1 cellular context compared by ENCODE assay signal in genomic region chr11:57456960-57457642, GRCh38.
A peak's percentile ranks its signal among the peaks of the same experiment; 100 is the strongest.
TF ChIP-seq lines count a peak whose summit lies in the region.

No MANE protein-coding gene starts in this region.

TF ChIP-seq in HepG2, 621 proteins besides CTCF, POLR2A, EP300 and RAD21 (continues in another document):
- peak; percentile 56 for TF ChIP-seq ARID5B (CRISPR knock-in tag; IDR thresholded peaks at IDR 0.05)
- TF ChIP-seq BCL6 (CRISPR knock-in tag; IDR thresholded peaks at IDR 0.05): peak; percentile 43; the same call in 1 of the 2 replicates
- TF ChIP-seq ELF3 (CRISPR knock-in tag; IDR thresholded peaks at IDR 0.05): 0 out of 2 replicates have a peak, but pooled peaks have one; percentile 19
- TF ChIP-seq UBTF (CRISPR knock-in tag; IDR thresholded peaks at IDR 0.05): peak; percentile 42; the same call in 1 of the 2 replicates
- TF ChIP-seq DPF2 (CRISPR knock-in tag; IDR thresholded peaks at IDR 0.05; ENCODE audit: borderline replicate concordance, low read depth): 0 out of 2 replicates have a peak, but pooled peaks have one; percentile 11
- TF ChIP-seq SOX6 (IDR thresholded peaks at IDR 0.05): no peak
- peak; percentile 55 for TF ChIP-seq SOX6 (CRISPR knock-in tag; IDR thresholded peaks at IDR 0.05)
- 0 out of 2 replicates have a peak, but pooled peaks have one; percentile 29 for TF ChIP-seq BRF2 (CRISPR knock-in tag; IDR thresholded peaks at IDR 0.05)
- TF ChIP-seq XRCC5 (optimal IDR thresholded peaks at IDR 0.05; ENCODE audit: low read length): peak; percentile 96
- 0 out of 2 replicates have a peak, but pooled peaks have one; percentile 19 for TF ChIP-seq ZNF609 (CRISPR knock-in tag; IDR thresholded peaks at IDR 0.05; ENCODE audit: borderline replicate concordance)
- peak; percentile 49; the same call in 1 of the 2 replicates for TF ChIP-seq FOXP4 (CRISPR knock-in tag; IDR thresholded peaks at IDR 0.05)
- peak; percentile 24; the same call in 1 of the 2 replicates for TF ChIP-seq ZNF292 (CRISPR knock-in tag; IDR thresholded peaks at IDR 0.05; ENCODE audit: borderline replicate concordance, low read depth)
- TF ChIP-seq GMEB1 (CRISPR knock-in tag; IDR thresholded peaks at IDR 0.05; ENCODE audit: borderline replicate concordance): peak; percentile 45; the same call in 1 of the 2 replicates
- 0 out of 2 replicates have a peak, but pooled peaks have one; percentile 39 for TF ChIP-seq KDM5B (CRISPR knock-in tag; IDR thresholded peaks at IDR 0.05; ENCODE audit: borderline replicate concordance)
- TF ChIP-seq KDM2A (CRISPR knock-in tag; IDR thresholded peaks at IDR 0.05; ENCODE audit: borderline replicate concordance, low read depth): peak; percentile 79; the same call in 1 of the 2 replicates
- peak; percentile 42; the same call in 1 of the 2 replicates for TF ChIP-seq ARID4A (CRISPR knock-in tag; IDR thresholded peaks at IDR 0.05; ENCODE audit: borderline replicate concordance)
- TF ChIP-seq ZNF777 (CRISPR knock-in tag; IDR thresholded peaks at IDR 0.05): peak; percentile 66; the same call in 1 of the 2 replicates
- peak; percentile 75 for TF ChIP-seq YY1 (IDR thresholded peaks at IDR 0.05; ENCODE audit: insufficient read depth, insufficient replicate concordance, low read depth, low read length)
- no peak for TF ChIP-seq GPBP1L1 (CRISPR knock-in tag; IDR thresholded peaks at IDR 0.05)
- peak; percentile 37; the same call in 1 of the 2 replicates for TF ChIP-seq RXRB (CRISPR knock-in tag; IDR thresholded peaks at IDR 0.05; ENCODE audit: borderline replicate concordance)
- TF ChIP-seq STAG1 (CRISPR knock-in tag; IDR thresholded peaks at IDR 0.05): peak; percentile 93
- peak; percentile 45; the same call in 1 of the 2 replicates for TF ChIP-seq ZNF160 (CRISPR knock-in tag; IDR thresholded peaks at IDR 0.05)
- peak; percentile 49; the same call in 1 of the 2 replicates for TF ChIP-seq SPEN (CRISPR knock-in tag; IDR thresholded peaks at IDR 0.05; ENCODE audit: low read depth)
- TF ChIP-seq MIER2 (CRISPR knock-in tag; IDR thresholded peaks at IDR 0.05): peak; percentile 68; the same call in 1 of the 2 replicates
- 0 out of 2 replicates have a peak, but pooled peaks have one; percentile 29 for TF ChIP-seq SSRP1 (CRISPR knock-in tag; IDR thresholded peaks at IDR 0.05)
- 0 out of 2 replicates have a peak, but pooled peaks have one; percentile 26 for TF ChIP-seq FOXO1 (CRISPR knock-in tag; IDR thresholded peaks at IDR 0.05)
- TF ChIP-seq CCDC6 (CRISPR knock-in tag; IDR thresholded peaks at IDR 0.05): 0 out of 2 replicates have a peak, but pooled peaks have one; percentile 57
- no peak for TF ChIP-seq SOX13 (IDR thresholded peaks at IDR 0.05)
- TF ChIP-seq SOX13 (CRISPR knock-in tag; conservative IDR thresholded peaks at IDR 0.05 in 1 of 2, IDR thresholded peaks at IDR 0.05 in 1 of 2): peak in 1 of 2 experiments; percentile 28; a peak in 1 of 4 replicates
- TF ChIP-seq ZNF557 (CRISPR knock-in tag; IDR thresholded peaks at IDR 0.05): 0 out of 2 replicates have a peak, but pooled peaks have one; percentile 51
- no peak for TF ChIP-seq ZNF629 (CRISPR knock-in tag; conservative IDR thresholded peaks at IDR 0.05)
